ENCODE assay signal across 1 cellular context in genomic region chr20:17957505-17958325, GRCh38.
TF ChIP-seq lines count a peak whose summit lies in the region.

No MANE protein-coding gene starts in this region.

TF ChIP-seq in HepG2, 621 proteins besides CTCF, POLR2A, EP300 and RAD21 (continued from another document and continues in another):
- TF ChIP-seq ATF2 (CRISPR knock-in tag; IDR thresholded peaks at IDR 0.05) = 0 out of 2 replicates have a peak, but pooled peaks have one; percentile 12
- TF ChIP-seq ZNF30 (CRISPR knock-in tag; IDR thresholded peaks at IDR 0.05) = no peak
- peak; percentile 92 for TF ChIP-seq RBM22 (optimal IDR thresholded peaks at IDR 0.05; ENCODE audit: low read length)
- TF ChIP-seq ARID5B (CRISPR knock-in tag; IDR thresholded peaks at IDR 0.05) = no peak
- TF ChIP-seq NR2F6 (IDR thresholded peaks at IDR 0.05) = no peak
- TF ChIP-seq NR2F6 (CRISPR knock-in tag; IDR thresholded peaks at IDR 0.05) = no peak
- TF ChIP-seq ZNF510 (CRISPR knock-in tag; IDR thresholded peaks at IDR 0.05; ENCODE audit: low read depth) = no peak
- no peak for TF ChIP-seq ATAD3A (CRISPR knock-in tag; IDR thresholded peaks at IDR 0.05)
- no peak for TF ChIP-seq FOXK1 (CRISPR knock-in tag; IDR thresholded peaks at IDR 0.05; ENCODE audit: borderline replicate concordance, low read depth)
- no peak for TF ChIP-seq CBFB (CRISPR knock-in tag; IDR thresholded peaks at IDR 0.05)
- no peak for TF ChIP-seq ATF7 (IDR thresholded peaks at IDR 0.05)
- no peak for TF ChIP-seq ATF7 (CRISPR knock-in tag; IDR thresholded peaks at IDR 0.05)
- TF ChIP-seq ZNF710 (CRISPR knock-in tag; IDR thresholded peaks at IDR 0.05; ENCODE audit: borderline replicate concordance) = no peak
- peak; percentile 43; the same call in 1 of the 2 replicates for TF ChIP-seq RBFOX2 (IDR thresholded peaks at IDR 0.05; ENCODE audit: low read depth, low read length)
- 0 out of 2 replicates have a peak, but pooled peaks have one; percentile 22 for TF ChIP-seq POLR2G (IDR thresholded peaks at IDR 0.05; ENCODE audit: low read depth, low read length)
- TF ChIP-seq SMC3 (IDR thresholded peaks at IDR 0.05; ENCODE audit: low read length) = no peak
- TF ChIP-seq ONECUT2 (CRISPR knock-in tag; IDR thresholded peaks at IDR 0.05) = no peak
- no peak for TF ChIP-seq ZNF670 (CRISPR knock-in tag; IDR thresholded peaks at IDR 0.05; ENCODE audit: borderline replicate concordance)
- 0 out of 2 replicates have a peak, but pooled peaks have one; percentile 32 for TF ChIP-seq ZBTB25 (CRISPR knock-in tag; IDR thresholded peaks at IDR 0.05)
- TF ChIP-seq STAT6 (CRISPR knock-in tag; IDR thresholded peaks at IDR 0.05; ENCODE audit: borderline replicate concordance) = no peak
- TF ChIP-seq NAIF1 (CRISPR knock-in tag; IDR thresholded peaks at IDR 0.05; ENCODE audit: borderline replicate concordance) = peak; percentile 12; the same call in 1 of the 2 replicates
- TF ChIP-seq ZNF253 (CRISPR knock-in tag; IDR thresholded peaks at IDR 0.05; ENCODE audit: borderline replicate concordance) = no peak
- no peak for TF ChIP-seq ZNF10 (CRISPR knock-in tag; IDR thresholded peaks at IDR 0.05; ENCODE audit: borderline replicate concordance, low read depth)
- no peak for TF ChIP-seq ATM (IDR thresholded peaks at IDR 0.05; ENCODE audit: borderline replicate concordance)
- no peak for TF ChIP-seq ZNF709 (CRISPR knock-in tag; IDR thresholded peaks at IDR 0.05)
- no peak for TF ChIP-seq ZNF598 (CRISPR knock-in tag; IDR thresholded peaks at IDR 0.05; ENCODE audit: borderline replicate concordance)
- no peak for TF ChIP-seq SIN3A (IDR thresholded peaks at IDR 0.05; ENCODE audit: borderline replicate concordance, low read depth, low read length)
- TF ChIP-seq ZMAT5 (CRISPR knock-in tag; IDR thresholded peaks at IDR 0.05; ENCODE audit: borderline replicate concordance, low read depth) = no peak
- TF ChIP-seq ZNF292 (CRISPR knock-in tag; IDR thresholded peaks at IDR 0.05; ENCODE audit: borderline replicate concordance, low read depth) = no peak
- TF ChIP-seq SNAPC2 (CRISPR knock-in tag; IDR thresholded peaks at IDR 0.05) = no peak
- TF ChIP-seq DNMT1 (CRISPR knock-in tag; IDR thresholded peaks at IDR 0.05) = no peak
- TF ChIP-seq ZNF17 (CRISPR knock-in tag; IDR thresholded peaks at IDR 0.05) = 0 out of 2 replicates have a peak, but pooled peaks have one; percentile 34
- TF ChIP-seq MED13 (CRISPR knock-in tag; IDR thresholded peaks at IDR 0.05) = no peak
- TF ChIP-seq ZNF639 (CRISPR knock-in tag; conservative IDR thresholded peaks at IDR 0.05) = no peak; the same call in 1 of the 2 replicates
- TF ChIP-seq ZNF770 (CRISPR knock-in tag; IDR thresholded peaks at IDR 0.05) = no peak
- TF ChIP-seq ZNF687 (CRISPR knock-in tag; IDR thresholded peaks at IDR 0.05) = no peak
- no peak for TF ChIP-seq EHMT2 (IDR thresholded peaks at IDR 0.05; ENCODE audit: borderline replicate concordance, low read depth, low read length)
- TF ChIP-seq POGK (CRISPR knock-in tag; conservative IDR thresholded peaks at IDR 0.05) = no peak
- TF ChIP-seq ELF3 (CRISPR knock-in tag; IDR thresholded peaks at IDR 0.05) = no peak
